9 cellular contexts compared by ENCODE assay signal in the genomic region with DNA sequence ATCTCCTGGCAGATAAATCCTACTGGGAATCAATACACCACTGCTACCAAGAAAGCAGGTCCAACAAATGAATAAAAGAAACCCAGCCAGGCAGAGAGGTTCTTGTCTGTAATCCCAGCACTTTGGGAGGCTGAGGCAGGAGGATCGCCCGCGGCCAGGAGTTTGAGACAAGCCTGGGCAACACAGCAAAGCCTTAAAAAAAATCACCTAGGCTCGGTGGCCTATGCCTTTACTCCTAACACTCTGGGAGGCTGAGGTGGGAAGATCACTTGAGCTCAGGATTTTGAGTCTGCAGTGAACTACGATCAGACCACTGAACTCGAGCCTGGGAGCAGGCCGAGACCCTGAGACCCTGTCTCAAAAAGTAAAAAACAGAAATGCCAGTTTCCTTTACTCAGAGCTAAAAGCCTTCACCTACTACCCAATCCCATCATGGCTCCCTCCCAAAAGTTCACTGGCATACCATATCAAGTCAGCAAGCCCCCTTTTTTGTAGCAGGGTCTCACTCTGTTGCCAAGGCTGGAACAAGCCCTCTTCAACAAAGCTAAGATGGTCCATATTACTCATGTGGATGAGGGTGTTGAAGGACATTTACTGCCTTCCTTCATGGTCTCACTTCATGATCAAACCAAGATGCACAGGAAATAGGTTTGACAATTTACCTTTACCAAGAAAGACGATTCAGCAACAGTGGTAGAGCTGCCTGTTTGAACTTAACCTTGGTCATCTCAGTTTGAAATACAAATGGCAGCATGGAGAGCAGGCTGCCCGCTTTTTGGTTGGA. TPM values are rescaled to one million over a fixed set of nuclear protein-coding genes. Genes with fewer than 3 reads are reported as not detected.
A peak's percentile ranks its signal among the peaks of the same experiment; 100 is the strongest.
DNase-seq lines count a peak whose midpoint lies in the region; ATAC-seq and TF ChIP-seq lines count a peak whose summit lies in the region.
"Had no signal": no experiment of that assay in that cellular context is flagged by ENCODE, and none has a peak within 500 bp of the region (broad histone marks: within the 10 kb centered on the region; RNA-seq: fewer than 3 reads in every experiment).

No MANE protein-coding gene starts in this region.

- H3K27ac ChIP-seq in A673 (ENCODE audit: low read depth, low read length, poor library complexity, severe bottlenecking) = peak overlapping the region; percentile 99

- H3K9me3 Mint-ChIP-seq in activated T-helper 2 cell treated with anti-CD3 and anti-CD28 coated beads, Interferon-gamma antibody, Interleukin-2, Interleukin-4, amounts not matched to agents 10 μg/mL and 5 μg/mL and 100 μg/mL, durations not matched to agents 14 hours and 24 hours and 36 hours = no peaks in the 10 kb centered on the region
- H3K9me3 Mint-ChIP-seq in memory B cell = no peaks in the 10 kb centered on the region

- CTCF ChIA-PET in A673 (lab: Charles Lee) = interaction anchor here (0.7 kb wide), 1 partner anchor 426 kb away, joined by 3 read pairs; no protein-coding TSS in a partner anchor

- H3K4me3 Mint-ChIP-seq in activated T-helper 2 cell treated with anti-CD3 and anti-CD28 coated beads, Interferon-gamma antibody, Interleukin-2, Interleukin-4, amounts not matched to agents 10 μg/mL and 5 μg/mL and 100 μg/mL, durations not matched to agents 14 hours and 24 hours and 36 hours (ENCODE audit: low read depth) = peak overlapping the region; percentile 96
- peak overlapping the region; percentile 77 for H3K4me3 Mint-ChIP-seq in memory B cell

- peaks cover 72% of the 10 kb centered on the region for H3K4me1 ChIP-seq in A673 (ENCODE audit: insufficient read depth, low read length, poor library complexity, severe bottlenecking)
- peaks cover 46% of the 10 kb centered on the region for H3K4me1 ChIP-seq in HAP-1

- in situ Hi-C loops in HAP-1 (cut with MboI; ENCODE audit: low sequenced_read_pairs) = no loop called here

- H3K36me3 ChIP-seq in A673 (ENCODE audit: insufficient read depth, low read length, poor library complexity, severe bottlenecking) (peaks cover 31% of the 10 kb centered on the region), HAP-1 (replicated peaks) (peaks cover 50% of the 10 kb centered on the region)
- H3K36me3 ChIP-seq: ovary had no signal

- no TSS peak for BruUV-seq in A673 (replicated peaks; lab: Mats Ljungman, UMichigan)

- intact Hi-C loops in A673 (cut with micrococcal nuclease; ENCODE audit: unreplicated experiment) = loop anchor here (10.0 kb wide), 1 partner anchor 429 kb away; the partner anchor contains the start of gene BFSP1
- intact Hi-C loops in activated T-helper 2 cell treated with anti-CD3 and anti-CD28 coated beads, Interferon-gamma antibody, Interleukin-2, Interleukin-4, amounts not matched to agents 10 μg/mL and 5 μg/mL and 100 μg/mL, durations not matched to agents 14 hours and 24 hours and 36 hours (cut with micrococcal nuclease) = loop anchor here (10.0 kb wide), 2 partner anchors 429 to 1389 kb away; partner anchors contain the start of genes BFSP1 and KIF16B

- peaks cover 59% of the 10 kb centered on the region for H3K4me1 Mint-ChIP-seq in activated T-helper 2 cell treated with anti-CD3 and anti-CD28 coated beads, Interferon-gamma antibody, Interleukin-2, Interleukin-4, amounts not matched to agents 10 μg/mL and 5 μg/mL and 100 μg/mL, durations not matched to agents 14 hours and 24 hours and 36 hours (ENCODE audit: low read depth)
- peaks cover 74% of the 10 kb centered on the region for H3K4me1 Mint-ChIP-seq in memory B cell

- peak overlapping the region; percentile 13 for H3K4me3 ChIP-seq in A673 (ENCODE audit: low read depth, low read length, poor library complexity, severe bottlenecking)
- H3K4me3 ChIP-seq in HAP-1 = peak overlapping the region; percentile 5
- H3K4me3 ChIP-seq: ovary had no signal

- no peaks in the 10 kb centered on the region for H3K9me3 ChIP-seq in A673 (ENCODE audit: low read depth, low read length, poor library complexity, severe bottlenecking)
- H3K9me3 ChIP-seq in HAP-1 = no peaks in the 10 kb centered on the region
- H3K9me3 ChIP-seq: ovary had no signal

- H3K36me3 Mint-ChIP-seq in activated T-helper 2 cell treated with anti-CD3 and anti-CD28 coated beads, Interferon-gamma antibody, Interleukin-2, Interleukin-4, amounts not matched to agents 10 μg/mL and 5 μg/mL and 100 μg/mL, durations not matched to agents 14 hours and 24 hours and 36 hours (ENCODE audit: low read depth) = peaks cover 90% of the 10 kb centered on the region
- H3K36me3 Mint-ChIP-seq in memory B cell = peaks cover 5% of the 10 kb centered on the region

- H3K27me3 ChIP-seq in A673 (replicated peaks; ENCODE audit: insufficient read depth, low read depth, low read length, poor library complexity) (no peaks in the 10 kb centered on the region), HAP-1 (ENCODE audit: low read depth) (no peaks in the 10 kb centered on the region)
- H3K27me3 ChIP-seq: ovary had no signal

- H3K27ac Mint-ChIP-seq in activated T-helper 2 cell treated with anti-CD3 and anti-CD28 coated beads, Interferon-gamma antibody, Interleukin-2, Interleukin-4, amounts not matched to agents 10 μg/mL and 5 μg/mL and 100 μg/mL, durations not matched to agents 14 hours and 24 hours and 36 hours = peak overlapping the region; percentile 91
- H3K27ac Mint-ChIP-seq in memory B cell = peak overlapping the region; percentile 97

- TF ChIP-seq CTCF in A673 (conservative IDR thresholded peaks at IDR 0.05; ENCODE audit: low read depth, low read length) = no peak

- POLR2A ChIA-PET in A673 (lab: Charles Lee; ENCODE audit: low non-redundant PET) = no interaction called here

- TF ChIP-seq POLR2A in erythroblast (IDR thresholded peaks at IDR 0.05; ENCODE audit: low read length) = no peak

- ATAC-seq in memory B cell (ENCODE audit: low read depth) (no peak), GM21786 (IDR thresholded peaks at IDR 0.05; ENCODE audit: unreplicated experiment) (no peak)

- H3K27me3 Mint-ChIP-seq in activated T-helper 2 cell treated with anti-CD3 and anti-CD28 coated beads, Interferon-gamma antibody, Interleukin-2, Interleukin-4, amounts not matched to agents 10 μg/mL and 5 μg/mL and 100 μg/mL, durations not matched to agents 14 hours and 24 hours and 36 hours (ENCODE audit: low read depth) = no peaks in the 10 kb centered on the region
- no peaks in the 10 kb centered on the region for H3K27me3 Mint-ChIP-seq in memory B cell

- DNase-seq in A673 (ENCODE audit: low spot score) = no peak
- DNase-seq in HAP-1 (ENCODE audit: low spot score in 2 of 2) = no peak
- DNase-seq in activated T-helper 2 cell treated with anti-CD3 and anti-CD28 coated beads, Interferon-gamma antibody, Interleukin-2, Interleukin-4, amounts not matched to agents 10 μg/mL and 5 μg/mL and 100 μg/mL, durations not matched to agents 14 hours and 24 hours and 36 hours (ENCODE audit: low spot score) = no peak
- DNase-seq in memory B cell (ENCODE audit: low spot score in 2 of 2) = no peak
- no peak for DNase-seq in activated effector memory CD4-positive, alpha-beta T cell treated with anti-CD3 and anti-CD28 coated beads, Interleukin-2, amount 50 U/mL, for 16 hours
- no peak for DNase-seq in MV-4-11 (lab: John Stamatoyannopoulos, UW)
- DNase-seq in erythroblast (lab: John Stamatoyannopoulos, UW) = no peak

RNA-seq across cellular contexts. Expression of gene SNX5, which starts 5.3 kb away (rescaled TPM):
- 171 and 188 TPM in 2 replicates for total RNA-seq in A673 (2021)
- 225 and 231 TPM in 2 replicates for total RNA-seq in activated T-helper 2 cell treated with anti-CD3 and anti-CD28 coated beads, Interferon-gamma antibody, Interleukin-2, Interleukin-4, amounts not matched to agents 10 μg/mL and 5 μg/mL and 100 μg/mL, durations not matched to agents 14 hours and 24 hours and 36 hours

RNA-seq across cellular contexts. Expression of gene MGME1, which starts 5.5 kb away (rescaled TPM):
- total RNA-seq in A673 (2021) = 39.1 and 41.4 TPM in 2 replicates
- 30.0 and 33.0 TPM in 2 replicates for total RNA-seq in activated T-helper 2 cell treated with anti-CD3 and anti-CD28 coated beads, Interferon-gamma antibody, Interleukin-2, Interleukin-4, amounts not matched to agents 10 μg/mL and 5 μg/mL and 100 μg/mL, durations not matched to agents 14 hours and 24 hours and 36 hours
